ENCODE assay signal across 1 cellular context in genomic region chr3:100400782-100401673, GRCh38.
TF ChIP-seq lines count a peak whose summit lies in the region.

LNP1 (plus strand) TSS chr3:100401539; CDS start chr3:100429730, 28,191 bp downstream.
TOMM70 (minus strand) TSS chr3:100401089; CDS start chr3:100400949, 140 bp downstream.

TF ChIP-seq in HepG2, 621 proteins besides CTCF, POLR2A, EP300 and RAD21 (continued from another document and continues in another):
- TF ChIP-seq ZBTB34 (CRISPR knock-in tag; IDR thresholded peaks at IDR 0.05): no peak
- peak; percentile 94 for TF ChIP-seq SAP130 (CRISPR knock-in tag; IDR thresholded peaks at IDR 0.05; ENCODE audit: low read depth)
- TF ChIP-seq ZNF235 (CRISPR knock-in tag; IDR thresholded peaks at IDR 0.05; ENCODE audit: borderline replicate concordance): peak; percentile 29; the same call in 1 of the 2 replicates
- TF ChIP-seq ZNF616 (CRISPR knock-in tag; IDR thresholded peaks at IDR 0.05; ENCODE audit: low read depth): peak; percentile 70; the same call in 1 of the 2 replicates
- 0 out of 2 replicates have a peak, but pooled peaks have one; percentile 46 for TF ChIP-seq HMG20B (CRISPR knock-in tag; conservative IDR thresholded peaks at IDR 0.05)
- 0 out of 2 replicates have a peak, but pooled peaks have one; percentile 21 for TF ChIP-seq HOXD1 (CRISPR knock-in tag; IDR thresholded peaks at IDR 0.05)
- TF ChIP-seq LBX2 (CRISPR knock-in tag; IDR thresholded peaks at IDR 0.05; ENCODE audit: borderline replicate concordance): no peak
- peak; percentile 36; the same call in 1 of the 2 replicates for TF ChIP-seq MAF1 (CRISPR knock-in tag; IDR thresholded peaks at IDR 0.05; ENCODE audit: borderline replicate concordance)
- TF ChIP-seq SMAD3 (CRISPR knock-in tag; IDR thresholded peaks at IDR 0.05): peak; percentile 42; the same call in 1 of the 2 replicates
- TF ChIP-seq ZNF24 (IDR thresholded peaks at IDR 0.05): no peak
- peak; percentile 90 for TF ChIP-seq ZBTB7A (CRISPR knock-in tag; IDR thresholded peaks at IDR 0.05)
- TF ChIP-seq HNF1B (CRISPR knock-in tag; IDR thresholded peaks at IDR 0.05): peak; percentile 8; the same call in 1 of the 2 replicates
- peak; percentile 97 for TF ChIP-seq POLR2G (IDR thresholded peaks at IDR 0.05; ENCODE audit: low read depth, low read length)
- peak; percentile 19 for TF ChIP-seq XRCC5 (optimal IDR thresholded peaks at IDR 0.05; ENCODE audit: low read length)
- no peak for TF ChIP-seq IRF1 (CRISPR knock-in tag; IDR thresholded peaks at IDR 0.05; ENCODE audit: low read depth)
- TF ChIP-seq ZNF580 (CRISPR knock-in tag; IDR thresholded peaks at IDR 0.05; ENCODE audit: borderline replicate concordance, low read depth): peak; percentile 50; the same call in 1 of the 2 replicates
- peak; percentile 88 for TF ChIP-seq AGO2 (optimal IDR thresholded peaks at IDR 0.05; ENCODE audit: low read depth, low read length)
- TF ChIP-seq GMEB1 (CRISPR knock-in tag; IDR thresholded peaks at IDR 0.05; ENCODE audit: borderline replicate concordance): peak; percentile 82
- 0 out of 2 replicates have a peak, but pooled peaks have one; percentile 43 for TF ChIP-seq THAP7 (CRISPR knock-in tag; IDR thresholded peaks at IDR 0.05)
- TF ChIP-seq BCLAF1 (IDR thresholded peaks at IDR 0.05): no peak
- TF ChIP-seq ZMAT5 (CRISPR knock-in tag; IDR thresholded peaks at IDR 0.05; ENCODE audit: borderline replicate concordance, low read depth): no peak
- no peak for TF ChIP-seq ZBTB8A (CRISPR knock-in tag; IDR thresholded peaks at IDR 0.05; ENCODE audit: borderline replicate concordance, low read depth)
- TF ChIP-seq FOXK2 (IDR thresholded peaks at IDR 0.05): no peak
- peak; percentile 78; the same call in 1 of the 2 replicates for TF ChIP-seq KDM5A (IDR thresholded peaks at IDR 0.05; ENCODE audit: borderline replicate concordance, low read length)
- TF ChIP-seq HMGA1 (CRISPR knock-in tag; conservative IDR thresholded peaks at IDR 0.05): no peak
- peak; percentile 85; the same call in 1 of the 2 replicates for TF ChIP-seq ZNF607 (CRISPR knock-in tag; IDR thresholded peaks at IDR 0.05; ENCODE audit: borderline replicate concordance)
- 0 out of 2 replicates have a peak, but pooled peaks have one; percentile 19 for TF ChIP-seq ZNF850 (CRISPR knock-in tag; conservative IDR thresholded peaks at IDR 0.05)
- TF ChIP-seq MNT (IDR thresholded peaks at IDR 0.05): peak; percentile 73
- TF ChIP-seq FOSL2 (CRISPR knock-in tag; IDR thresholded peaks at IDR 0.05): peak; percentile 3; the same call in 1 of the 2 replicates
- 0 out of 2 replicates have a peak, but pooled peaks have one; percentile 25 for TF ChIP-seq ZNF431 (CRISPR knock-in tag; IDR thresholded peaks at IDR 0.05; ENCODE audit: borderline replicate concordance, low read depth)
- TF ChIP-seq CAMTA2 (CRISPR knock-in tag; IDR thresholded peaks at IDR 0.05; ENCODE audit: borderline replicate concordance): 0 out of 2 replicates have a peak, but pooled peaks have one; percentile 43
- TF ChIP-seq ZBTB40 (IDR thresholded peaks at IDR 0.05): peak; percentile 59
- TF ChIP-seq ZBTB40 (CRISPR knock-in tag; IDR thresholded peaks at IDR 0.05): peak; percentile 81
- no peak for TF ChIP-seq ZKSCAN1 (IDR thresholded peaks at IDR 0.05; ENCODE audit: low read length)
- TF ChIP-seq ZNF317 (CRISPR knock-in tag; IDR thresholded peaks at IDR 0.05): peak; percentile 32; the same call in 1 of the 2 replicates
- peak; percentile 91; the same call in 1 of the 2 replicates for TF ChIP-seq GLI4 (CRISPR knock-in tag; IDR thresholded peaks at IDR 0.05; ENCODE audit: borderline replicate concordance)
